Comparison of ENCODE assay signal across 12 cellular contexts in the genomic region with DNA sequence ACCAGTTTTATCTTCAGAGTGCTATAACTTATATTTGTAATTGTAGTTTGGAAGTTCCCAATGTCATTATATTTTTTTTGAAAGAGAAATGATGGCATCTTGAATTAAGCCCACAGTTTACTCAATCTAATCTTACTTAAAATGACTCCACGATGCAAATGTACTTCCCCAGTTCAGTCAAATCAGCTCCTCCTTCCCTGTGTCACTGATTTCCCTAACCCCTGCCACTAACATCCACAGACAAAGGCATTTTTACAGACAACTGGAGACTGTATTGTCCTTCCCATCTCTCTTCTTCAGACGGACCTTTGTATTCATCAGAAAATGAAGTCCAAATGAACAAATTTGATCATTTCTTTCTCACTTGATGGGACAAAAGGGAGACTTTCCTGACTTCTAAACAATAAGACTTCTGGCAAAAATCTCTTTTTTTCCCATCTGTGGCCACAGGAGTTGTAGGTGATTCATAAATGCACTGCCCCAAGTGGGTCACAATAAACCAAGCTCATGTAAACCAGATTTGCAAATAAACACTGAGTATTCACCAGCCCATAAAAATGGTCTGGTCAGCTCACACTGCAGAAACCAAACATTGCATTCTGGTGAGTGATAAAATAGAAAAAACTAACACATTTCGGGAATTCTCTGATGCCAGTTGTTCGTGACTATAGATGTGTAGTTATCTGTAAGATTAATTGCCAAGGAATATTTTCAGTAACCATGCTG.
DNase-seq lines count a peak whose midpoint lies in the region; ATAC-seq and TF ChIP-seq lines count a peak whose summit lies in the region.
"Had no signal": no experiment of that assay in that cellular context is flagged by ENCODE, and none has a peak within 500 bp of the region (broad histone marks: within the 10 kb centered on the region; RNA-seq: fewer than 3 reads in every experiment).

No MANE protein-coding gene starts in this region.

- peaks cover 28% of the 10 kb centered on the region for H3K9me1 ChIP-seq in IMR-90 (ENCODE audit: insufficient read depth, low read length)

- peaks cover 18% of the 10 kb centered on the region for H3K27me3 ChIP-seq in IMR-90 (ENCODE audit: control insufficient read depth, insufficient read depth, low read length)
- H3K27me3 ChIP-seq: tibial artery had no signal

- peak overlapping the region; percentile 77; the same call in 1 of the 2 replicates for H3K18ac ChIP-seq in IMR-90 (ENCODE audit: low read depth, low read length)

- H3K23ac ChIP-seq in IMR-90 (ENCODE audit: low read depth, low read length), result no peak overlapping the region

- no peak for TF ChIP-seq CTCF in IMR-90 (conservative IDR thresholded peaks at IDR 0.05; ENCODE audit: low read depth, low read length)
- TF ChIP-seq CTCF in astrocyte of the spinal cord (IDR thresholded peaks at IDR 0.05; ENCODE audit: low read depth, low read length), result no peak

- peak overlapping the region; percentile 63 for H2BK5ac ChIP-seq in IMR-90 (ENCODE audit: low read depth, low read length, poor library complexity, severe bottlenecking)

- H4K20me1 ChIP-seq in IMR-90 (ENCODE audit: insufficient read depth, low read length), result no peaks in the 10 kb centered on the region

- DNase-seq in IMR-90 (peak; percentile 93), astrocyte of the spinal cord (ENCODE audit: low read depth, low spot score) (peak; percentile 90), kidney glomerular epithelial cell (lab: John Stamatoyannopoulos, UW) (peak; percentile 35), cerebellar nuclear complex (lab: John Stamatoyannopoulos, UW) (no peak), UCSD-AML1 (lab: John Stamatoyannopoulos, UW; ENCODE audit: unreplicated experiment) (no peak)
- DNase-seq in activated CD4-positive, alpha-beta T cell treated with anti-CD3 and anti-CD28 coated beads, Interleukin-2, amount 50 U/mL, for 1 hour, result no peak
- DNase-seq: activated naive CD4-positive, alpha-beta T cell treated with anti-CD3 and anti-CD28 coated beads, Interleukin-2, amount 10 ng/mL, durations not matched to agents 7 days and 5 days; MV-4-11; T1000; tibial artery had no signal

- TF ChIP-seq RAD21 in IMR-90 (IDR thresholded peaks at IDR 0.05; ENCODE audit: low read length), result no peak

- H3K4me2 ChIP-seq in IMR-90 (ENCODE audit: low read depth, low read length), result peak overlapping the region; percentile 36; the same call in 1 of the 2 replicates

- H3K4me1 ChIP-seq in IMR-90 (ENCODE audit: control insufficient read depth, insufficient read depth, low read length), result peaks cover 26% of the 10 kb centered on the region

- WGBS in IMR-90 (ENCODE audit: extremely low coverage in 2 of 2, insufficient read length in 1 of 2), 2 experiments, result 0% methylated on average over 1 of the region's 4 CpGs; no CpG with 5 or more reads in 1 of the 2 experiments

- in situ Hi-C loops in IMR-90 (cut with MboI; ENCODE audit: low sequenced_read_pairs) (no loop called here), astrocyte of the spinal cord (cut with HindIII; ENCODE audit: low sequenced_read_pairs) (no loop called here)

- no peaks in the 10 kb centered on the region for H3K79me1 ChIP-seq in IMR-90 (ENCODE audit: low read depth in 1 of 2, low read length in 2 of 2)

- H3K36me3 ChIP-seq in IMR-90 (ENCODE audit: control insufficient read depth, insufficient read depth, low read length), result no peaks in the 10 kb centered on the region
- H3K36me3 ChIP-seq: tibial artery had no signal

- peak overlapping the region; percentile 56 for H4K91ac ChIP-seq in IMR-90 (ENCODE audit: insufficient read depth, low read depth, low read length)

- peaks cover 3% of the 10 kb centered on the region; the same call in 1 of the 2 replicates for H3K9me3 ChIP-seq in IMR-90 (ENCODE audit: control insufficient read depth, insufficient read depth, low read length)
- H3K9me3 ChIP-seq: tibial artery had no signal

- H4K8ac ChIP-seq in IMR-90 (ENCODE audit: low read depth in 2 of 2, low read length in 2 of 2), result 0 out of 4 replicates have a peak overlapping the region, but pooled peaks of 1 of the 2 experiments have one; percentile 13

- no peak overlapping the region for H4K5ac ChIP-seq in IMR-90 (ENCODE audit: low read depth, low read length)

- H2BK15ac ChIP-seq in IMR-90 (ENCODE audit: low read depth, low read length), result peak overlapping the region; percentile 24; the same call in 1 of the 3 replicates

- no peak overlapping the region for H3K27ac ChIP-seq in IMR-90 (ENCODE audit: insufficient read depth, low read length)
- H3K27ac ChIP-seq: tibial artery had no signal

- ATAC-seq in IMR-90 (ENCODE audit: low read depth), result peak; percentile 45
- no peak for ATAC-seq in HG03469 (IDR thresholded peaks at IDR 0.05; ENCODE audit: unreplicated experiment)
- ATAC-seq: natural killer cell treated with Interleukin-12 subunit alpha and Interleukin-12 subunit beta and Interleukin-15 and Interleukin-18, amount 100 ng/mL, for 72 hours had no signal

- dilution Hi-C loops in IMR-90 (cut with HindIII; ENCODE audit: low sequenced_read_pairs, unreplicated experiment), result no loop called here

- CTCF ChIA-PET in IMR-90 (lab: Yijun Ruan, JAX), result interaction anchor here (0.7 to 1.0 kb wide), 2 partner anchors 18 to 21 kb away, joined by 3 read pairs; no protein-coding TSS in a partner anchor

- no peak overlapping the region for H2AK9ac ChIP-seq in IMR-90 (replicated peaks; ENCODE audit: low read depth, low read length, poor library complexity)

- peak overlapping the region; percentile 59 for H2BK120ac ChIP-seq in IMR-90 (ENCODE audit: low read depth, low read length)

- H3K4me3 ChIP-seq in IMR-90 (ENCODE audit: insufficient read depth, low read depth, low read length) (no peak overlapping the region), astrocyte of the spinal cord (ENCODE audit: low read depth, low read length) (no peak overlapping the region)
- H3K4me3 ChIP-seq: tibial artery had no signal

- no peak overlapping the region for H2AFZ ChIP-seq in IMR-90 (replicated peaks; ENCODE audit: low read length, poor library complexity)

- intact Hi-C loops in IMR-90 (cut with micrococcal nuclease), result no loop called here

- TF ChIP-seq POLR2A in IMR-90 (IDR thresholded peaks at IDR 0.05; ENCODE audit: low read depth, low read length), result no peak; the same call in 1 of the 2 replicates

- H3K14ac ChIP-seq in IMR-90 (replicated peaks; ENCODE audit: low read depth, low read length), result no peak overlapping the region; the same call in 1 of the 2 replicates

- 0 out of 2 replicates have a peak overlapping the region, but pooled peaks have one; percentile 52 for H2BK20ac ChIP-seq in IMR-90 (ENCODE audit: low read depth, low read length)

- POLR2A ChIA-PET in IMR-90 (lab: Charles Lee; ENCODE audit: unreplicated experiment), result interaction anchor here (0.5 kb wide), 1 partner anchor 150 kb away, joined by 3 read pairs; no protein-coding TSS in a partner anchor

- BruUV-seq in IMR-90 (replicated peaks; lab: Mats Ljungman, UMichigan), result no TSS peak

- peak overlapping the region; percentile 15; the same call in 1 of the 2 replicates for H2AK5ac ChIP-seq in IMR-90 (ENCODE audit: low read depth, low read length)

- 0 out of 2 replicates have a peak overlapping the region, but pooled peaks have one; percentile 40 for H3K56ac ChIP-seq in IMR-90 (ENCODE audit: extremely low read depth, insufficient read depth, low read length)

- peak overlapping the region; percentile 51 for H3K4ac ChIP-seq in IMR-90 (ENCODE audit: low read depth, low read length)

- no peak overlapping the region for H3K9ac ChIP-seq in IMR-90 (ENCODE audit: low read depth, low read length)

TF ChIP-seq in IMR-90, 13 proteins besides CTCF, POLR2A, EP300 and RAD21:
- TF ChIP-seq NFE2L2 (IDR thresholded peaks at IDR 0.05; ENCODE audit: low read depth, low read length) (no peak), MAFK (IDR thresholded peaks at IDR 0.05; ENCODE audit: low read depth, low read length) (no peak; the same call in 1 of the 2 replicates), CEBPB (IDR thresholded peaks at IDR 0.05; ENCODE audit: low read depth, low read length) (no peak), FOS (IDR thresholded peaks at IDR 0.05; ENCODE audit: low read depth, low read length) (peak; percentile 84), CHD1 (IDR thresholded peaks at IDR 0.05; ENCODE audit: low read depth, low read length) (0 out of 2 replicates have a peak, but pooled peaks have one; percentile 19), MAZ (IDR thresholded peaks at IDR 0.05; ENCODE audit: borderline replicate concordance, low read depth, low read length) (no peak), ELK1 (IDR thresholded peaks at IDR 0.05; ENCODE audit: borderline replicate concordance, low read depth, low read length) (no peak), RCOR1 (IDR thresholded peaks at IDR 0.05; ENCODE audit: insufficient replicate concordance, low read length) (no peak), SMC3 (IDR thresholded peaks at IDR 0.05; ENCODE audit: low read depth, low read length) (0 out of 2 replicates have a peak, but pooled peaks have one; percentile 19), MXI1 (IDR thresholded peaks at IDR 0.05; ENCODE audit: borderline replicate concordance, low read depth, low read length) (no peak), BHLHE40 (IDR thresholded peaks at IDR 0.05; ENCODE audit: low read depth, low read length) (peak; percentile 54; the same call in 1 of the 2 replicates), RFX5 (IDR thresholded peaks at IDR 0.05; ENCODE audit: low read depth, low read length) (no peak)
- TF ChIP-seq, protein P1, sequence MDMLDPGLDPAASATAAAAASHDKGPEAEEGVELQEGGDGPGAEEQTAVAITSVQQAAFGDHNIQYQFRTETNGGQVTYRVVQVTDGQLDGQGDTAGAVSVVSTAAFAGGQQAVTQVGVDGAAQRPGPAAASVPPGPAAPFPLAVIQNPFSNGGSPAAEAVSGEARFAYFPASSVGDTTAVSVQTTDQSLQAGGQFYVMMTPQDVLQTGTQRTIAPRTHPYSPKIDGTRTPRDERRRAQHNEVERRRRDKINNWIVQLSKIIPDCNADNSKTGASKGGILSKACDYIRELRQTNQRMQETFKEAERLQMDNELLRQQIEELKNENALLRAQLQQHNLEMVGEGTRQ (IDR thresholded peaks at IDR 0.05; ENCODE audit: low read depth, low read length), result no peak

Comparison
In these comparisons a context has a peak if more than half of its experiments do, and no peak if none do; other contexts are left out.
1. DNase-seq: peak in IMR-90 (single experiment), astrocyte of the spinal cord (single experiment) and kidney glomerular epithelial cell (single experiment); none in activated CD4-positive, alpha-beta T cell treated with anti-CD3 and anti-CD28 coated beads, Interleukin-2, amount 50 U/mL, for 1 hour (single experiment), cerebellar nuclear complex (0 of 2) and UCSD-AML1 (single experiment).